In the genomic region with DNA sequence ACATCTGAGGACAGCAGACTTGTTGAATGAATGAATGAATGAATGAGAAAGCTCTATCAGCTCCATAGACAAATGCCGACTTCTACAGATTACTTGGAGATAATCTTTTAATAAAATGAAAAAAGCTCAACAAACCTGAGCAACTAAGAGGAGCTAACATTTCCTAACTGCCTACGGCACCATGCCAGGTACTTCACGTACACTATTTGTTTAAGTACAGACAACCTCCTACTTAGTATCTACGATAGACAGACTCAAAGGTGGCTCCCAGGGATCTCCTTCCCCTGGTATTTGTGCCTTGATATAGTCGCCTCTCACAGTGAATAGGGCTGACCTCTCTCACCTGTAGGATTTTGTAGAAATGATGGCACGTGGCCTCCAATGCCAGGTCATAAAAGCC, we compare ENCODE assay signal across 7 cellular contexts.
"Had no signal": no experiment of that assay in that cellular context is flagged by ENCODE, and none has a peak within 500 bp of the region (broad histone marks: within the 10 kb centered on the region; RNA-seq: fewer than 3 reads in every experiment).

No MANE protein-coding gene starts in this region.

- DNase-seq: GOT3, H7, HFFc6 had no signal

- H3K4me3 ChIP-seq: HAP-1 had no signal

- H3K36me3 ChIP-seq: HAP-1 had no signal

- H3K27ac ChIP-seq: HL-60 had no signal

- H3K9me3 ChIP-seq: HAP-1 had no signal

- ATAC-seq: HCT116, HepG2 had no signal

- H3K4me1 ChIP-seq: HAP-1 had no signal

- FAIRE-seq: HepG2 had no signal
